In the genomic region with DNA sequence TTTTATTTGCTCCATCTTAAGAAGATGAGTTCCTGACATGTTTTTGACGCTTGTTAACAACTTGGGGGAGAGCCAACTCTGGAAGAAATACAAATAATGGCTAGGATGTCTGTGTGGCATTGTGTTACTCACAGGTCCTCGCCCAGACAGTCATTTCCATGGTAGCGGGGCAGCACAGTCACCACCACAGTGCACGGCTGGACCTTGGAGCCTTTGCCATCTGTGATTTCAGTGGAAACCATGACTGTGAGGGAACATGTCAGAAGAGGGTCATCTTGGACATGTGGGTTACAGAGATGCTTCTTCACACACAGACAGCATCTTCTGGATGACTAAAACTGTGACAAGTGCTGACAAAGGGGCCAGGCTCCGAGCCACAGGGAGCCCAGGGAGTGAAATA, we compare ENCODE assay signal across 15 cellular contexts.
A peak's percentile ranks its signal among the peaks of the same experiment; 100 is the strongest.
DNase-seq lines count a peak whose midpoint lies in the region; ATAC-seq and TF ChIP-seq lines count a peak whose summit lies in the region.
"Had no signal": no experiment of that assay in that cellular context is flagged by ENCODE, and none has a peak within 500 bp of the region (broad histone marks: within the 10 kb centered on the region; RNA-seq: fewer than 3 reads in every experiment).

No MANE protein-coding gene starts in this region.

- CTCF ChIA-PET in SK-N-SH (lab: Yijun Ruan, JAX) = no interaction called here

- ATAC-seq in SK-N-SH treated with all-trans-retinoic acid at 6 μM for 48 hours (0 out of 3 replicates have a peak, but pooled peaks have one; percentile 23), omental fat pad (ENCODE audit: low FRiP score) (no peak), HG03521 (IDR thresholded peaks at IDR 0.05; ENCODE audit: unreplicated experiment) (no peak)
- ATAC-seq in stimulated activated effector memory CD8-positive, alpha-beta T cell treated with anti-CD3 and anti-CD28 coated beads, Interleukin-12 subunit alpha, Interleukin-12 subunit beta, amount 100 ng/mL, for 72 hours = peak; percentile 78
- ATAC-seq: GM12878 had no signal

- H3K4me3 ChIP-seq in SK-N-SH (ENCODE audit: low read depth in 2 of 2, low read length in 1 of 2) (no peak overlapping the region), epithelial cell of esophagus (ENCODE audit: low read length) (no peak overlapping the region)
- H3K4me3 ChIP-seq: ascending aorta, GM12878, PC-9, thoracic aorta had no signal

- peaks cover 16% of the 10 kb centered on the region for H3K4me1 Mint-ChIP-seq in stimulated activated effector memory CD8-positive, alpha-beta T cell treated with anti-CD3 and anti-CD28 coated beads, Interleukin-12 subunit alpha, Interleukin-12 subunit beta, amount 100 ng/mL, for 72 hours

- no peaks in the 10 kb centered on the region for H3K9me2 ChIP-seq in SK-N-SH

- H3K79me2 ChIP-seq in SK-N-SH (ENCODE audit: insufficient read depth) = no peaks in the 10 kb centered on the region

- H3K27me3 ChIP-seq in SK-N-SH (ENCODE audit: insufficient read depth) = no peaks in the 10 kb centered on the region
- H3K27me3 ChIP-seq: ascending aorta had no signal

- H3K36me3 Mint-ChIP-seq in stimulated activated effector memory CD8-positive, alpha-beta T cell treated with anti-CD3 and anti-CD28 coated beads, Interleukin-12 subunit alpha, Interleukin-12 subunit beta, amount 100 ng/mL, for 72 hours = no peaks in the 10 kb centered on the region

- no peaks in the 10 kb centered on the region for H3F3A ChIP-seq in SK-N-SH (replicated peaks; ENCODE audit: insufficient read depth)

- H3K4me1 ChIP-seq in SK-N-SH (ENCODE audit: control insufficient read depth in 1 of 2, insufficient read depth in 2 of 2, low read depth in 1 of 2, low read length in 1 of 2) = no peaks in the 10 kb centered on the region; a peak in 1 of 4 replicates
- H3K4me1 ChIP-seq: ascending aorta had no signal

- H3K27ac ChIP-seq in SK-N-SH (ENCODE audit: low read depth in 2 of 2, low read length in 1 of 2) = no peak overlapping the region
- H3K27ac ChIP-seq: ascending aorta, PC-9, thoracic aorta had no signal

- WGBS in SK-N-SH (ENCODE audit: low lambda C conversion rate) = 55% methylated on average over 5 of the region's 5 CpGs

- TF ChIP-seq CTCF in SK-N-SH (IDR thresholded peaks at IDR 0.05) (no peak), epithelial cell of esophagus (IDR thresholded peaks at IDR 0.05; ENCODE audit: insufficient read depth, low read depth, low read length, missing control alignments) (no peak), omental fat pad (IDR thresholded peaks at IDR 0.05) (no peak)

- no peak overlapping the region for H2AFZ ChIP-seq in SK-N-SH (ENCODE audit: low read depth)
- H2AFZ ChIP-seq: PC-9 had no signal

- no peak overlapping the region for H3K27ac Mint-ChIP-seq in stimulated activated effector memory CD8-positive, alpha-beta T cell treated with anti-CD3 and anti-CD28 coated beads, Interleukin-12 subunit alpha, Interleukin-12 subunit beta, amount 100 ng/mL, for 72 hours

- TF ChIP-seq EP300 in SK-N-SH (IDR thresholded peaks at IDR 0.05; ENCODE audit: borderline replicate concordance in 1 of 2, low read depth in 1 of 2, low read length in 1 of 2) = no peak

- no peaks in the 10 kb centered on the region for H3K36me3 ChIP-seq in SK-N-SH (replicated peaks in 1 of 2; ENCODE audit: control insufficient read depth in 1 of 2, insufficient read depth in 2 of 2, low read length in 1 of 2)
- H3K36me3 ChIP-seq: ascending aorta, thoracic aorta had no signal

- H3K4me2 ChIP-seq in SK-N-SH = no peak overlapping the region
- H3K4me2 ChIP-seq: PC-9 had no signal

- DNase-seq in SK-N-SH = no peak
- peak; percentile 70 for DNase-seq in LHCN-M2 (ENCODE audit: low read depth)
- DNase-seq in epithelial cell of esophagus (ENCODE audit: low read depth) = peak; percentile 67
- peak in 1 of 2 donors; percentile 47 for DNase-seq in stimulated activated effector memory CD8-positive, alpha-beta T cell treated with anti-CD3 and anti-CD28 coated beads, Interleukin-12 subunit alpha, Interleukin-12 subunit beta, amount 100 ng/mL, for 72 hours (ENCODE audit: low spot score in 2 of 2)
- no peak for DNase-seq in omental fat pad (ENCODE audit: low spot score)
- no peak for DNase-seq in medulla oblongata (ENCODE audit: extremely low spot score)
- DNase-seq: NCI-H1105, NCI-H446, T-helper 2 cell had no signal

- H3K9me3 ChIP-seq in SK-N-SH = no peaks in the 10 kb centered on the region
- H3K9me3 ChIP-seq: ascending aorta, thoracic aorta had no signal

- no peaks in the 10 kb centered on the region for H4K20me1 ChIP-seq in SK-N-SH (ENCODE audit: insufficient read depth)

- H3K4me3 Mint-ChIP-seq in stimulated activated effector memory CD8-positive, alpha-beta T cell treated with anti-CD3 and anti-CD28 coated beads, Interleukin-12 subunit alpha, Interleukin-12 subunit beta, amount 100 ng/mL, for 72 hours = no peak overlapping the region

- POLR2A ChIA-PET in SK-N-SH (lab: Yijun Ruan, JAX) = no interaction called here

- TF ChIP-seq RAD21 in SK-N-SH (IDR thresholded peaks at IDR 0.05; ENCODE audit: low read length) = no peak

- H3K9me3 Mint-ChIP-seq in stimulated activated effector memory CD8-positive, alpha-beta T cell treated with anti-CD3 and anti-CD28 coated beads, Interleukin-12 subunit alpha, Interleukin-12 subunit beta, amount 100 ng/mL, for 72 hours = no peaks in the 10 kb centered on the region

- H3K9ac ChIP-seq in SK-N-SH = no peak overlapping the region

TF ChIP-seq in SK-N-SH treated with all-trans-retinoic acid at 6 μM for 48 hours, 23 proteins besides CTCF, POLR2A, EP300 and RAD21:
- TF ChIP-seq TOX (CRISPR knock-in tag; IDR thresholded peaks at IDR 0.05; ENCODE audit: borderline replicate concordance) = no peak
- TF ChIP-seq ARNTL (CRISPR knock-in tag; IDR thresholded peaks at IDR 0.05; ENCODE audit: borderline replicate concordance, low read depth) = no peak
- TF ChIP-seq, protein P1, sequence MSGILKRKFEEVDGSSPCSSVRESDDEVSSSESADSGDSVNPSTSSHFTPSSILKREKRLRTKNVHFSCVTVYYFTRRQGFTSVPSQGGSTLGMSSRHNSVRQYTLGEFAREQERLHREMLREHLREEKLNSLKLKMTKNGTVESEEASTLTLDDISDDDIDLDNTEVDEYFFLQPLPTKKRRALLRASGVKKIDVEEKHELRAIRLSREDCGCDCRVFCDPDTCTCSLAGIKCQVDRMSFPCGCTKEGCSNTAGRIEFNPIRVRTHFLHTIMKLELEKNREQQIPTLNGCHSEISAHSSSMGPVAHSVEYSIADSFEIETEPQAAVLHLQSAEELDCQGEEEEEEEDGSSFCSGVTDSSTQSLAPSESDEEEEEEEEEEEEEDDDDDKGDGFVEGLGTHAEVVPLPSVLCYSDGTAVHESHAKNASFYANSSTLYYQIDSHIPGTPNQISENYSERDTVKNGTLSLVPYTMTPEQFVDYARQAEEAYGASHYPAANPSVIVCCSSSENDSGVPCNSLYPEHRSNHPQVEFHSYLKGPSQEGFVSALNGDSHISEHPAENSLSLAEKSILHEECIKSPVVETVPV (CRISPR knock-in tag; IDR thresholded peaks at IDR 0.05) = no peak
- TF ChIP-seq ZFP30 (CRISPR knock-in tag; IDR thresholded peaks at IDR 0.05) = no peak
- no peak for TF ChIP-seq ZC3H10 (CRISPR knock-in tag; IDR thresholded peaks at IDR 0.05)
- TF ChIP-seq PPARA (CRISPR knock-in tag; IDR thresholded peaks at IDR 0.05; ENCODE audit: borderline replicate concordance) = no peak
- TF ChIP-seq CSDC2 (CRISPR knock-in tag; IDR thresholded peaks at IDR 0.05) = no peak

TF ChIP-seq in SK-N-SH, 30 proteins besides CTCF, POLR2A, EP300 and RAD21:
- no peak for TF ChIP-seq GABPA (IDR thresholded peaks at IDR 0.05; ENCODE audit: low read depth)
- no peak for TF ChIP-seq ELF1 (IDR thresholded peaks at IDR 0.05)
- TF ChIP-seq MEF2A (IDR thresholded peaks at IDR 0.05; ENCODE audit: borderline replicate concordance, low read depth) = no peak
- TF ChIP-seq RFX5 (IDR thresholded peaks at IDR 0.05; ENCODE audit: low read length) = no peak
- TF ChIP-seq NRF1 (IDR thresholded peaks at IDR 0.05; ENCODE audit: low read depth, low read length) = no peak

Comparison
In these comparisons a context has a peak if more than half of its experiments do, and no peak if none do; other contexts are left out.
1. ATAC-seq: peak in SK-N-SH treated with all-trans-retinoic acid at 6 μM for 48 hours (single experiment) and stimulated activated effector memory CD8-positive, alpha-beta T cell treated with anti-CD3 and anti-CD28 coated beads, Interleukin-12 subunit alpha, Interleukin-12 subunit beta, amount 100 ng/mL, for 72 hours (single experiment); none in omental fat pad (single experiment) and HG03521 (single experiment).
2. DNase-seq: peak in LHCN-M2 (single experiment) and epithelial cell of esophagus (single experiment); none in SK-N-SH (single experiment), omental fat pad (single experiment) and medulla oblongata (single experiment).